Comparison of ENCODE assay signal across 25 cellular contexts in genomic region chrX:136112286-136112685, GRCh38.
"Had no signal": no experiment of that assay in that cellular context is flagged by ENCODE, and none has a peak within 500 bp of the region (broad histone marks: within the 10 kb centered on the region; RNA-seq: fewer than 3 reads in every experiment).

No MANE protein-coding gene starts in this region.

- H3K4me1 ChIP-seq: psoas muscle, spleen had no signal

- H3K36me3 ChIP-seq: heart left ventricle, spleen, thoracic aorta had no signal

- H3K27ac Mint-ChIP-seq: naive B cell; nephron; stimulated activated memory B cell treated with anti-CD40 and anti-IgM and Interleukin-4, amounts not matched to agents 10 μg/mL and 1 μg/mL and 100 μg/mL, for 72 hours; stimulated activated naive CD8-positive, alpha-beta T cell treated with anti-CD3 and anti-CD28 coated beads, Interleukin-15, Interleukin-2, amounts not matched to agents 100 ng/mL and 50 ng/mL, for 24 hours; type B pancreatic cell had no signal

- H3K4me3 Mint-ChIP-seq: naive B cell; nephron; stimulated activated memory B cell treated with anti-CD40 and anti-IgM and Interleukin-4, amounts not matched to agents 10 μg/mL and 1 μg/mL and 100 μg/mL, for 72 hours; stimulated activated naive CD8-positive, alpha-beta T cell treated with anti-CD3 and anti-CD28 coated beads, Interleukin-15, Interleukin-2, amounts not matched to agents 100 ng/mL and 50 ng/mL, for 24 hours; type B pancreatic cell had no signal

- DNase-seq: cortex of kidney; dorsolateral prefrontal cortex; effector CD8-positive, alpha-beta T cell; heart left ventricle; hippocampal formation; left colon; left ventricle myocardium superior; mesenchymal stem cell; midbrain; naive B cell; occipital lobe; psoas muscle; retina; spleen; stimulated activated CD4-positive, alpha-beta T cell treated with anti-CD3 and anti-CD28 coated beads, Interleukin-15, amount 100 ng/mL, for 24 hours; stimulated activated CD4-positive, alpha-beta T cell treated with anti-CD3 and anti-CD28 coated beads, Interleukin-1b, Interleukin-23, amount 100 ng/mL, for 48 hours; stimulated activated CD4-positive, alpha-beta T cell treated with anti-CD3 and anti-CD28 coated beads, Interleukin-4, amount 100 ng/mL, for 24 hours had no signal

- H3K36me3 Mint-ChIP-seq: naive B cell; stimulated activated memory B cell treated with anti-CD40 and anti-IgM and Interleukin-4, amounts not matched to agents 10 μg/mL and 1 μg/mL and 100 μg/mL, for 72 hours; type B pancreatic cell had no signal

- H3K9me3 Mint-ChIP-seq: stimulated activated memory B cell treated with anti-CD40 and anti-IgM and Interleukin-4, amounts not matched to agents 10 μg/mL and 1 μg/mL and 100 μg/mL, for 72 hours; stimulated activated naive CD8-positive, alpha-beta T cell treated with anti-CD3 and anti-CD28 coated beads, Interleukin-15, Interleukin-2, amounts not matched to agents 100 ng/mL and 50 ng/mL, for 24 hours; type B pancreatic cell had no signal

- H3K4me1 Mint-ChIP-seq: stimulated activated memory B cell treated with anti-CD40 and anti-IgM and Interleukin-4, amounts not matched to agents 10 μg/mL and 1 μg/mL and 100 μg/mL, for 72 hours had no signal

- H3K4me3 ChIP-seq: dorsolateral prefrontal cortex, heart left ventricle, lung, psoas muscle, spleen, thoracic aorta had no signal

- ATAC-seq: heart left ventricle; left colon; left ventricle myocardium superior; psoas muscle; stimulated activated memory B cell treated with anti-CD40 and anti-IgM and Interleukin-4, amounts not matched to agents 10 μg/mL and 1 μg/mL and 100 μg/mL, for 72 hours had no signal

- H3K27ac ChIP-seq: dorsolateral prefrontal cortex, heart left ventricle, psoas muscle, spleen had no signal

- H3K27me3 ChIP-seq: heart left ventricle, spleen had no signal

- H3K27me3 Mint-ChIP-seq: naive B cell; stimulated activated memory B cell treated with anti-CD40 and anti-IgM and Interleukin-4, amounts not matched to agents 10 μg/mL and 1 μg/mL and 100 μg/mL, for 72 hours; stimulated activated naive CD8-positive, alpha-beta T cell treated with anti-CD3 and anti-CD28 coated beads, Interleukin-15, Interleukin-2, amounts not matched to agents 100 ng/mL and 50 ng/mL, for 24 hours; type B pancreatic cell had no signal

- H3K9me3 ChIP-seq: thoracic aorta had no signal

- FAIRE-seq: frontal cortex, urothelium cell line had no signal
